ENCODE assay signal across 19 cellular contexts in genomic region chr6:159221486-159222170, GRCh38. TPM values are rescaled to one million over a fixed set of nuclear protein-coding genes. Genes with fewer than 3 reads are reported as not detected.
DNase-seq lines count a peak whose midpoint lies in the region; ATAC-seq lines count a peak whose summit lies in the region.
"Had no signal": no experiment of that assay in that cellular context is flagged by ENCODE, and none has a peak within 500 bp of the region (broad histone marks: within the 10 kb centered on the region; RNA-seq: fewer than 3 reads in every experiment).

No MANE protein-coding gene starts in this region.

- no peaks in the 10 kb centered on the region for H3K27me3 ChIP-seq in H7 (ENCODE audit: control insufficient read depth, insufficient read depth, low read length)

- H3K36me3 ChIP-seq in H7 (replicated peaks; ENCODE audit: control insufficient read depth, insufficient read depth, low read length): no peaks in the 10 kb centered on the region
- H3K36me3 ChIP-seq: SJCRH30 had no signal

- no peak for ATAC-seq in HG03135 (IDR thresholded peaks at IDR 0.05; ENCODE audit: unreplicated experiment)

- H3K4me3 ChIP-seq in H7 (ENCODE audit: insufficient read depth, low read depth, low read length): no peak overlapping the region
- H3K4me3 ChIP-seq: PC-9, SJCRH30 had no signal

- peak; percentile 4 for DNase-seq in NCI-H1092 treated with DMSO at 0.1 percent for 48 hours (lab: John Stamatoyannopoulos, UW)
- DNase-seq in NCI-H1092 (lab: John Stamatoyannopoulos, UW): no peak
- peak; percentile 28 for DNase-seq in H7
- peak; percentile 67 for DNase-seq in NCI-H345 (lab: John Stamatoyannopoulos, UW)
- DNase-seq in germinal center (ENCODE audit: low spot score): peak; percentile 61
- no peak for DNase-seq in NCI-H2029 treated with DMSO at 0.1 percent for 48 hours (lab: John Stamatoyannopoulos, UW)
- no peak for DNase-seq in stimulated activated CD4-positive, alpha-beta T cell treated with anti-CD3 and anti-CD28 coated beads, Interleukin-4, amount 100 ng/mL, for 24 hours
- DNase-seq: AML-193, HFFc6, NCI-H1048, NCI-H1694, NCI-H510A, NCI-H748 treated with DMSO at 0.1 percent for 48 hours, PC-9, SJCRH30, T-helper 2 cell had no signal

RNA-seq across cellular contexts. Expression of gene FNDC1, which starts 52.4 kb away (rescaled TPM):
- total RNA-seq in H7 (2014; rRNA removed; shearing (Covaris generic)): 0.11 TPM in 1 of 2 replicates, not detected in the other
- total RNA-seq: HFFc6, HT-29, MCF 10A, PC-9, SJCRH30 had no signal

Comparison
In these comparisons a context has a peak if more than half of its experiments do, and no peak if none do; other contexts are left out.
1. DNase-seq: peak in NCI-H1092 treated with DMSO at 0.1 percent for 48 hours (single experiment), H7 (single experiment), NCI-H345 (single experiment) and germinal center (single experiment); none in NCI-H1092 (single experiment), NCI-H2029 treated with DMSO at 0.1 percent for 48 hours (single experiment) and stimulated activated CD4-positive, alpha-beta T cell treated with anti-CD3 and anti-CD28 coated beads, Interleukin-4, amount 100 ng/mL, for 24 hours (single experiment).